In the genomic region with DNA sequence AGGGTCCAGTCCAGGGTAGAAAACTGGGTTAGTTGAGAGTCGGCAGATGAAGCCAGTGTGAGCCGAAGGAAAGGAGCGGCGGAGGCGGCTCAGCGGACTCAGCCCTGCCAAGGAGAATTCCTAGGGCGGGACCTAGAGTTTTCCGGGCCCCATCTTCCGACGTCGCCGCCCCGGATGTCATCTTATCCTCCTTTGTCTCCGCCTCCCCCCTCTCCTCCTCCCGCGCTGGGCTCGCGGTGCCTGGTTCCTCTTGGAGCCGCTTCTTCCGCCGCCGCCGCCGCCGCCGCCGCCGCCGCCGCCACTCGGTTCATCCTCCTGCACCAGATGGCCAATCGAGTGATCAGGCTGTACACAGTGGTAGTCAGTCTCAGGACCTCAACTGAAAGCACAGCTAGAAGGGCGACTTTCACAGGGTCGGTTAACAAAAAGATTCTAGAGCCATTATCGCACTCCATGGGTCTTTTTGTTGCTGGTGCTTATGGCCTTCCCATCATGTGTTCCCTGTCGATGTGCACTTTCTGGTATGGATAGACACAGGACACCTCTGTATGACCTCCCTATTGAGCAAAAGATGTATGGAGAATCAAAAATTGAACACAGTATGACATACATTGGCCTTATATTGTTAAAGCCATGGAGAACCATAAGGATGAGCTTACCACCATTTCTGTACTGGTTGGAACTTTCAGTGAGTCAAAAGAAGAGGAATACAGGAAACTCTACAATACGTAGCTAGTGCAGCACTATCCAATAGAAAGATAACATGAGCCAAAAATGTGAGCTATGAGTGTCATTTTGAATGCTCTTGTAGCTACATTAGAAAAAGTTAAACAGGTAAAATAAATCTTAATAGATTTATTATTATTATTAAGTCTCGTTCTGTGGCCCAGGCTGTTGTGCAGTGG, we compare ENCODE assay signal across 8 cellular contexts. TPM values are rescaled to one million over a fixed set of nuclear protein-coding genes. Genes with fewer than 3 reads are reported as not detected.
A peak's percentile ranks its signal among the peaks of the same experiment; 100 is the strongest.
DNase-seq lines count a peak whose midpoint lies in the region; ATAC-seq and TF ChIP-seq lines count a peak whose summit lies in the region.

No MANE protein-coding gene starts in this region.

- H3K4me1 ChIP-seq in right atrium auricular region = no peaks in the 10 kb centered on the region
- no peaks in the 10 kb centered on the region for H3K4me1 ChIP-seq in prostate gland (replicated peaks)

- peak overlapping the region; percentile 60 to 79 (median 72) for H3K4me3 Mint-ChIP-seq in T-cell

- H3K27ac Mint-ChIP-seq in T-cell = peak overlapping the region; percentile 1 to 71

- peak overlapping the region; percentile 53 to 60 for H3K27ac ChIP-seq in right atrium auricular region
- peak overlapping the region; percentile 66 to 72 for H3K27ac ChIP-seq in prostate gland

- CTCF ChIA-PET in T-cell (lab: Charles Lee) = interaction anchor here (0.7 to 0.9 kb wide), 3 partner anchors 12 to 34 kb away, joined by 3 to 4 read pairs (median 3); no protein-coding TSS in a partner anchor

- intact Hi-C loops in prostate gland (cut with DNase I) = loop anchor here (10.0 kb wide), 1 partner anchor 290 kb away; no protein-coding TSS in a partner anchor

- 6% methylated on average over 32 of the region's 38 CpGs for WGBS in prostate gland

- H3K36me3 ChIP-seq in right atrium auricular region (no peaks in the 10 kb centered on the region), prostate gland (no peaks in the 10 kb centered on the region)

- no peaks in the 10 kb centered on the region for H3K36me3 Mint-ChIP-seq in T-cell

- POLR2A ChIA-PET in T-cell (lab: Charles Lee) = interaction anchor here in 1 of 2 donors (0.6 kb wide), 1 partner anchor 460 kb away, joined by 6 read pairs; no protein-coding TSS in a partner anchor

- DNase-seq in NCI-H1436 treated with DMSO at 0.1 percent for 48 hours (lab: John Stamatoyannopoulos, UW) = peak; percentile 50
- DNase-seq in T-cell = peak; percentile 1 to 49 (median 24)
- DNase-seq in amygdala (lab: John Stamatoyannopoulos, UW) = peak in 55 of 56 donors; percentile 4 to 85 (median 58)
- DNase-seq in right atrium auricular region (ENCODE audit: low spot score) = peak; percentile 81
- peak; percentile 83 for DNase-seq in prostate gland (ENCODE audit: low spot score)

- H3K4me1 Mint-ChIP-seq in T-cell = peaks cover 0 to 15% (median 0%) of the 10 kb centered on the region in 3 donors

- TF ChIP-seq CTCF in right atrium auricular region (IDR thresholded peaks at IDR 0.05) (no peak), prostate gland (IDR thresholded peaks at IDR 0.05) (no peak)

- H3K9me3 ChIP-seq in right atrium auricular region (no peaks in the 10 kb centered on the region), prostate gland (no peaks in the 10 kb centered on the region)

- no peaks in the 10 kb centered on the region for H3K27me3 ChIP-seq in right atrium auricular region
- no peaks in the 10 kb centered on the region for H3K27me3 ChIP-seq in prostate gland (replicated peaks; ENCODE audit: insufficient read depth)

- peak overlapping the region; percentile 24 to 39 for H3K4me3 ChIP-seq in right atrium auricular region
- peak overlapping the region in 1 of 2 donors; percentile 4 for H3K4me3 ChIP-seq in prostate gland

- TF ChIP-seq POLR2A in GM15510 (IDR thresholded peaks at IDR 0.05; ENCODE audit: borderline replicate concordance, extremely low read depth, insufficient read length) (peak; percentile 53), prostate gland (IDR thresholded peaks at IDR 0.05) (no peak)

- no peaks in the 10 kb centered on the region for H3K9me3 Mint-ChIP-seq in T-cell

- peak; percentile 86 for ATAC-seq in HG02870 (IDR thresholded peaks at IDR 0.05; ENCODE audit: unreplicated experiment)
- ATAC-seq in T-cell (replicated peaks in 1 of 4) = peak; percentile 76 to 88 (median 82)
- ATAC-seq in GM18520 (IDR thresholded peaks at IDR 0.05; ENCODE audit: unreplicated experiment) = no peak

- H3K27me3 Mint-ChIP-seq in T-cell = peaks cover 0 to 8% of the 10 kb centered on the region in 2 donors

RNA-seq across cellular contexts. Expression of a gene that starts 32.4 kb away (rescaled TPM):
- total RNA-seq in T-cell = 100 to 1,000 TPM in 1 of 5 donors, 10 to 100 TPM in 4; 75.7 to 102 (median 80.7) TPM
- total RNA-seq in right atrium auricular region = 10 to 100 TPM; 25.6 to 28.6 TPM
- total RNA-seq in prostate gland = 10 to 100 TPM; 48.0 to 76.2 TPM

Comparison
In these comparisons a context has a peak if more than half of its experiments do, and no peak if none do; other contexts are left out.
1. DNase-seq: peak in every context shown above with its lines; median percentile 83 in prostate gland; 81 in right atrium auricular region; 58 in amygdala; 50 in NCI-H1436 treated with DMSO at 0.1 percent for 48 hours; 24 in T-cell.